Comparison of ENCODE assay signal across 15 cellular contexts in the genomic region with DNA sequence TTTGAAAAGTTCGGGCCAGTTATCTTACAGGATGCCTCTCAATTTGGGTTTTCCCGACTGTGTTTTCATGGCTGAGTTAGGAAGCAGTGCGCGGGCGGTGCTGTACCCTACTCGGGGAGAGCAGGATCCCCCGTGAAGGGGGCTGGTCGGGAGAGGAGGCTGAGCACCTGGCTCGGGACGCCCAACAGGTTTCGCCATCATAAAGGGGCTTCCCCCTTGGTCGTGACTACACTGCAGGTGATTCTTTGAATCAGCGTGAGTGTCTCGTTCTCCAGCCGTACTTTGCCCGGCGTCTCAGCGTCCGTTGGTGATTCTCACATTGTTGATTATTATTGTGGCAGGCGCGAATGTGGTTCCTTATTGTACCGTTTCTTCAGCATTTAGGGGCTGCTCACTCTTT. TPM values are rescaled to one million over a fixed set of nuclear protein-coding genes. Genes with fewer than 3 reads are reported as not detected.
DNase-seq lines count a peak whose midpoint lies in the region; ATAC-seq and TF ChIP-seq lines count a peak whose summit lies in the region.
"Had no signal": no experiment of that assay in that cellular context is flagged by ENCODE, and none has a peak within 500 bp of the region (broad histone marks: within the 10 kb centered on the region; RNA-seq: fewer than 3 reads in every experiment).

No MANE protein-coding gene starts in this region.

- H3K27ac Mint-ChIP-seq in stimulated activated memory B cell treated with anti-CD40 and anti-IgM and Interleukin-4, amounts not matched to agents 10 μg/mL and 1 μg/mL and 100 μg/mL, for 72 hours: peak overlapping the region; percentile 26

- H3K9me3 ChIP-seq in colonic mucosa: no peaks in the 10 kb centered on the region

- no peak overlapping the region for H3K4me3 Mint-ChIP-seq in stimulated activated memory B cell treated with anti-CD40 and anti-IgM and Interleukin-4, amounts not matched to agents 10 μg/mL and 1 μg/mL and 100 μg/mL, for 72 hours

- intact Hi-C loops in colonic mucosa (cut with DNase I): no loop called here

- TF ChIP-seq CTCF in colonic mucosa (IDR thresholded peaks at IDR 0.05): no peak

- peaks cover 27% of the 10 kb centered on the region for H3K4me1 Mint-ChIP-seq in stimulated activated memory B cell treated with anti-CD40 and anti-IgM and Interleukin-4, amounts not matched to agents 10 μg/mL and 1 μg/mL and 100 μg/mL, for 72 hours

- no peaks in the 10 kb centered on the region for H3K9me3 Mint-ChIP-seq in stimulated activated memory B cell treated with anti-CD40 and anti-IgM and Interleukin-4, amounts not matched to agents 10 μg/mL and 1 μg/mL and 100 μg/mL, for 72 hours

- no peak overlapping the region for H3K27ac ChIP-seq in colonic mucosa
- H3K27ac ChIP-seq: HL-60 had no signal

- H3K27me3 ChIP-seq in colonic mucosa: no peaks in the 10 kb centered on the region

- H3K36me3 ChIP-seq in colonic mucosa: peaks cover 4% of the 10 kb centered on the region

- no peak overlapping the region for H3K4me3 ChIP-seq in colonic mucosa

- no peaks in the 10 kb centered on the region for H3K27me3 Mint-ChIP-seq in stimulated activated memory B cell treated with anti-CD40 and anti-IgM and Interleukin-4, amounts not matched to agents 10 μg/mL and 1 μg/mL and 100 μg/mL, for 72 hours

- no peaks in the 10 kb centered on the region for H3K4me1 ChIP-seq in colonic mucosa

- H3K9ac ChIP-seq in colonic mucosa (ENCODE audit: low read depth in 2 of 2, low read length in 2 of 2): peak overlapping the region in 1 of 2 donors; percentile 21

- peak; percentile 8 for DNase-seq in HuH-7 (ENCODE audit: low spot score)
- peak; percentile 63 for DNase-seq in colonic mucosa
- DNase-seq in mesenteric fat pad (ENCODE audit: low spot score): peak; percentile 49
- DNase-seq in NCI-H2171 treated with DMSO at 0.1 percent for 48 hours (lab: John Stamatoyannopoulos, UW): no peak
- DNase-seq in NCI-H345 treated with DMSO at 0.1 percent for 48 hours (lab: John Stamatoyannopoulos, UW; ENCODE audit: unreplicated experiment): no peak
- DNase-seq in HT-29 (ENCODE audit: low spot score): no peak
- DNase-seq: COR-L47, DMS153, NCI-H187, NCI-H748 treated with DMSO at 0.1 percent for 48 hours, PC-3 had no signal

- ATAC-seq in stimulated activated memory B cell treated with anti-CD40 and anti-IgM and Interleukin-4, amounts not matched to agents 10 μg/mL and 1 μg/mL and 100 μg/mL, for 72 hours: no peak
- no peak for ATAC-seq in HG02678 (IDR thresholded peaks at IDR 0.05; ENCODE audit: unreplicated experiment)
- ATAC-seq: PC-3 had no signal

- peaks cover 45% of the 10 kb centered on the region for H3K36me3 Mint-ChIP-seq in stimulated activated memory B cell treated with anti-CD40 and anti-IgM and Interleukin-4, amounts not matched to agents 10 μg/mL and 1 μg/mL and 100 μg/mL, for 72 hours

RNA-seq across cellular contexts. Expression of a gene that starts 46.6 kb away (rescaled TPM):
- total RNA-seq in colonic mucosa (100 to 1,000 TPM; 537 to 604 TPM), mesenteric fat pad (13.3 TPM)
- 543 and 609 TPM in 2 replicates for total RNA-seq in HT-29 (2014; rRNA removed; shearing (Covaris generic))
- total RNA-seq: NCI-H460 had no signal

Comparison
In these comparisons a context has a peak if more than half of its experiments do, and no peak if none do; other contexts are left out.
1. DNase-seq: peak in HuH-7 (single experiment), colonic mucosa (single experiment) and mesenteric fat pad (single experiment); none in NCI-H2171 treated with DMSO at 0.1 percent for 48 hours (single experiment), NCI-H345 treated with DMSO at 0.1 percent for 48 hours (single experiment) and HT-29 (single experiment).
2. RNA of a gene that starts 46.6 kb away (total RNA-seq): 543 to 609 TPM in HT-29 and 537 to 604 TPM in colonic mucosa; 13.3 TPM in mesenteric fat pad (single experiment); every median in the first group is over 10 times any median in the second.